ENCODE assay signal across 16 cellular contexts in genomic region chr4:1051472-1051871, GRCh38. TPM values are rescaled to one million over a fixed set of nuclear protein-coding genes. Genes with fewer than 3 reads are reported as not detected.
"Had no signal": no experiment of that assay in that cellular context is flagged by ENCODE, and none has a peak within 500 bp of the region (broad histone marks: within the 10 kb centered on the region; RNA-seq: fewer than 3 reads in every experiment).

No MANE protein-coding gene starts in this region.

- H3K36me3 ChIP-seq: lower lobe of right lung, prostate gland, right atrium auricular region, tibial artery, WERI-Rb-1 had no signal

- H3K9me3 Mint-ChIP-seq: activated naive CD4-positive, alpha-beta T cell treated with anti-CD3 and anti-CD28 coated beads, Interleukin-2, amount 50 U/mL, for 72 hours had no signal

- DNase-seq: activated CD4-positive, alpha-beta T cell treated with anti-CD3 and anti-CD28 coated beads for 36 hours; activated CD4-positive, alpha-beta T cell treated with anti-CD3 and anti-CD28 coated beads, Interleukin-2, amount 50 U/mL, for 48 hours; foreskin fibroblast; lower lobe of right lung; occipital lobe; stimulated activated CD4-positive, alpha-beta T cell treated with anti-CD3 and anti-CD28 coated beads, Interleukin-2, amount 100 ng/mL, for 24 hours; stimulated activated naive CD4-positive, alpha-beta T cell treated with Interleukin-2 at 50 U/mL for 16 hours had no signal

- H3K4me1 ChIP-seq: prostate gland had no signal

- H3K27ac Mint-ChIP-seq: activated CD4-positive, alpha-beta T cell treated with anti-CD3 and anti-CD28 coated beads for 36 hours; activated naive CD4-positive, alpha-beta T cell treated with anti-CD3 and anti-CD28 coated beads, Interleukin-2, amount 50 U/mL, for 72 hours had no signal

- ATAC-seq: activated CD4-positive, alpha-beta T cell treated with anti-CD3 and anti-CD28 coated beads for 36 hours; activated naive CD4-positive, alpha-beta T cell treated with anti-CD3 and anti-CD28 coated beads, Interleukin-2, amount 50 U/mL, for 72 hours; left colon had no signal

- H3K4me3 Mint-ChIP-seq: activated CD4-positive, alpha-beta T cell treated with anti-CD3 and anti-CD28 coated beads for 36 hours had no signal

- H3K27me3 ChIP-seq: right atrium auricular region had no signal

- H3K4me3 ChIP-seq: hepatocyte, lower lobe of right lung, prostate gland, right atrium auricular region, tibial artery had no signal

- H3K27ac ChIP-seq: epithelial cell of prostate, hepatocyte, lower lobe of right lung, prostate gland, right atrium auricular region, tibial artery, WERI-Rb-1 had no signal

- H3K9me3 ChIP-seq: lower lobe of right lung, prostate gland, right atrium auricular region, tibial artery had no signal

RNA-seq across cellular contexts. Expression of gene SLC26A1, which starts 58.3 kb away (rescaled TPM):
- total RNA-seq: activated naive CD4-positive, alpha-beta T cell treated with anti-CD3 and anti-CD28 coated beads, Interleukin-2, amount 50 U/mL, for 72 hours; right atrium auricular region; skeletal muscle tissue had no signal
